In the genomic region with DNA sequence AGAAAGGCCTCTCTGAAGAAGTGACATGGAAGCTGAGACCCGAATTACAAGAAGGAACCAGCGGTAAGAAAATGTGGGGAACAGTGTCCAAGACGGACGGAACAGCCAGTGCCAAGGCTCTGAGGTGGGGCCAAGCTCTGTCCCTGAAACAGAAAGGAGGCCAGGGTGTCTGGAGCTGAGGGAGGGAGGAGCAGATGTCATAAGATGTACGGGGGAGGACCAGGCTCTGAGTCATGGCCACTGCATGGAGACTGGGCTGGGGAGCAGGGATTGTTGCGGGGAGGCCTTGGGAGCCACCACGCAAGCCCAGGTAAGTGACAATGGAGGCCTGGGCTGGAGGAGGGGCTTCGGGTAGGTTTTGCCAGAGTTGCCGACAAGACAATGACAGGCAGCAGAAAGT, we compare ENCODE assay signal across 2 cellular contexts. TPM values are rescaled to one million over a fixed set of nuclear protein-coding genes. Genes with fewer than 3 reads are reported as not detected.
"Had no signal": no experiment of that assay in that cellular context is flagged by ENCODE, and none has a peak within 500 bp of the region (broad histone marks: within the 10 kb centered on the region; RNA-seq: fewer than 3 reads in every experiment).

No MANE protein-coding gene starts in this region.

RNA-seq across cellular contexts. Expression of a gene that starts 2.1 kb away (rescaled TPM):
- total RNA-seq: NCI-H460, RPMI7951 had no signal
